Comparison of ENCODE assay signal across 9 cellular contexts in the genomic region with DNA sequence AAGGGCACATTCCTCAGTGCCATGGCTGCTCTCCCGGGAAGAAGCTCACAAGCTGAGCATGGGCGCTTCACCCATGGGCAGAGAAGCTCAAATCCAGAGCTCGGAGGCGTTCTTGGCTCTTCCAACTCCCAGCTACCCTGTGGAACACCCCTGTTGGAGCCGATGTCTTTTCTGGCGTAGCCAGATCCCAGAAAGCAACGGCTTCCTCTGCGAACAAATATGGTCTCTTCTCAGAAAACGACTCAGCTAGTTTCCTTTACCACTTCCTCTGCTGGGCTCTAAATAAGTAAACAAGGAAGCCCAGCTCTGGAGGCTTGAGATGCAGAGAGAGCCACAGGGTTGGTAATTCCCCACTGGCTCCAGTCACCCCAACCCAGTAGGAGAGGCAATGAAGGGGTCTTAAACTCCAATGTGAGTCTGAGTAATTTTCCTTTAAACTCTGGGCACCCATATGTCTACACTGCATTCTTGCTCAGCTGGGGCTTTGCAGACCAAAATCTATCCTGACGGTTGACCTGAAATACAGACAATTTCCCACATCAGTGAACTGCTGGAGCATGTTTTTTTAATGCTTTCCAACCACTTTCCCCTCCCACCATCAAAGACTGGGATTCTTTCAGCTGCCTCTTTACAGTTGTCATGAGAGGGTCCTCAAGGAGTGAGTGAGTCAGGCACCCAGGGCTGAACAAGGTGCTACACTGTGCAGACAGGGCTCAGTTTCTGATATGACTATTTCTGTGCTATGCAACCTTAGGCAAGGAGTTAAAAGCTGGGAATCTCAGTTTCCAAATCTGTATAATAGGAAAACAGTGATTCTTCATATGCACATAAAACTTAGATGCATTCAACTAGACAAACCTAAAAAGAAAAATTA. TPM values are rescaled to one million over a fixed set of nuclear protein-coding genes. Genes with fewer than 3 reads are reported as not detected.
A peak's percentile ranks its signal among the peaks of the same experiment; 100 is the strongest.
DNase-seq lines count a peak whose midpoint lies in the region; ATAC-seq and TF ChIP-seq lines count a peak whose summit lies in the region.
"Had no signal": no experiment of that assay in that cellular context is flagged by ENCODE, and none has a peak within 500 bp of the region (broad histone marks: within the 10 kb centered on the region; RNA-seq: fewer than 3 reads in every experiment).

A gene (minus strand): TSS at position 189 of the 874 bp plus-strand sequence. CDS start 166 bp downstream, at position 23.

- no peaks in the 10 kb centered on the region for H3K9me3 Mint-ChIP-seq in T-cell

- POLR2A ChIA-PET in T-cell (lab: Charles Lee): interaction anchor here (0.6 to 1.6 kb wide), 15 partner anchors 14 to 41 kb away, joined by 3 to 7 read pairs (median 3); no protein-coding TSS in a partner anchor

- ATAC-seq in GM19023 (IDR thresholded peaks at IDR 0.05; ENCODE audit: unreplicated experiment): peak; percentile 52
- ATAC-seq in HG02852 (IDR thresholded peaks at IDR 0.05; ENCODE audit: unreplicated experiment): peak; percentile 53
- peak; percentile 72 to 80 (median 77) for ATAC-seq in T-cell (replicated peaks in 1 of 4)
- peak in 1 of 4 donors; percentile 42 for ATAC-seq in psoas muscle

- no peaks in the 10 kb centered on the region for H3K27me3 Mint-ChIP-seq in T-cell

- intact Hi-C loops in psoas muscle (cut with DNase I): no loop called here

- CTCF ChIA-PET in T-cell (lab: Charles Lee): interaction anchor here (1.0 to 10.5 kb wide), 13 partner anchors 10 to 42 kb away, joined by 3 to 111 read pairs (median 8); no protein-coding TSS in a partner anchor

- TF ChIP-seq CTCF in coronary artery (IDR thresholded peaks at IDR 0.05) (no peak), psoas muscle (IDR thresholded peaks at IDR 0.05) (no peak)

- peaks cover 73 to 92% (median 73%) of the 10 kb centered on the region in 3 donors for H3K4me1 Mint-ChIP-seq in T-cell

- no peaks in the 10 kb centered on the region for H3K36me3 ChIP-seq in psoas muscle (ENCODE audit: insufficient read depth in 1 of 2, low read depth in 1 of 2)

- H3K4me3 ChIP-seq in coronary artery (peak within 1 kb of the TSS; percentile 63), psoas muscle (peak within 1 kb of the TSS; percentile 60)

- DNase-seq in T-cell: peak in 16 of 34 experiments; percentile 21 to 56 (median 34)
- peak; percentile 70 for DNase-seq in coronary artery (ENCODE audit: low spot score)
- no peak for DNase-seq in psoas muscle
- DNase-seq in NCI-H345 treated with DMSO at 0.1 percent for 48 hours (lab: John Stamatoyannopoulos, UW; ENCODE audit: unreplicated experiment): no peak
- no peak for DNase-seq in SK-N-DZ (ENCODE audit: low spot score)
- DNase-seq in GM03348 (ENCODE audit: low spot score): no peak

- H3K36me3 Mint-ChIP-seq in T-cell: peaks cover 41% of the 10 kb centered on the region

- no peaks in the 10 kb centered on the region for H3K4me1 ChIP-seq in psoas muscle

- peak within 1 kb of the TSS; percentile 99 for H3K4me3 Mint-ChIP-seq in T-cell

- no peaks in the 10 kb centered on the region for H3K9me3 ChIP-seq in psoas muscle

- H3K27me3 ChIP-seq in psoas muscle (ENCODE audit: insufficient read depth in 3 of 3, low read length in 2 of 3): no peaks in the 10 kb centered on the region

- peak within 1 kb of the TSS; percentile 48 to 82 for H3K27ac ChIP-seq in coronary artery
- H3K27ac ChIP-seq in psoas muscle: peak within 1 kb of the TSS; percentile 72
- H3K27ac ChIP-seq: KMS-11 had no signal

- 65 to 71% (median 65%) methylated on average over 10 of the region's 10 CpGs for WGBS in psoas muscle, 3 donors

- H3K27ac Mint-ChIP-seq in T-cell: peak within 1 kb of the TSS; percentile 99

RNA-seq across cellular contexts. Expression of the gene that starts here (rescaled TPM):
- total RNA-seq in T-cell (100 to 1,000 TPM; 355 to 394 (median 374) TPM), psoas muscle (1 to 10 TPM; 4.2 to 6.0 (median 4.8) TPM)
- 1 to 10 TPM in 2 of 3 donors, under 1 TPM in 1; 0.76 to 1.8 (median 1.2) TPM for polyA plus RNA-seq in psoas muscle
- polyA plus RNA-seq in SK-N-DZ (2014; cell fraction: cytosol; rRNA removed): not detected in 2 replicates
- not detected in 2 replicates for polyA plus RNA-seq in SK-N-DZ (2014; cell fraction: nucleus; rRNA removed)

Comparison
In these comparisons a context has a peak if more than half of its experiments do, and no peak if none do; other contexts are left out.
1. RNA of the gene that starts here (total RNA-seq): 355 to 394 TPM in T-cell; 4.2 to 6.0 TPM in psoas muscle; every median in the first group is over 10 times any median in the second.